ENCODE assay signal across 24 cellular contexts in genomic region chr1:248611883-248612282, GRCh38. TPM values are rescaled to one million over a fixed set of nuclear protein-coding genes. Genes with fewer than 3 reads are reported as not detected.
DNase-seq lines count a peak whose midpoint lies in the region; ATAC-seq and TF ChIP-seq lines count a peak whose summit lies in the region.
"Had no signal": no experiment of that assay in that cellular context is flagged by ENCODE, and none has a peak within 500 bp of the region (broad histone marks: within the 10 kb centered on the region; RNA-seq: fewer than 3 reads in every experiment).

No MANE protein-coding gene starts in this region.

- H3K4me1 Mint-ChIP-seq in MCF 10A (ENCODE audit: insufficient read depth, unreplicated experiment) = peaks cover 8% of the 10 kb centered on the region
- peaks cover 31% of the 10 kb centered on the region for H3K4me1 Mint-ChIP-seq in activated T-helper 2 cell treated with anti-CD3 and anti-CD28 coated beads, Interferon-gamma antibody, Interleukin-2, Interleukin-4, amounts not matched to agents 10 μg/mL and 5 μg/mL and 100 μg/mL, durations not matched to agents 14 hours and 24 hours and 36 hours (ENCODE audit: low read depth)
- H3K4me1 Mint-ChIP-seq: B cell, GM23338, natural killer cell had no signal

- TF ChIP-seq CTCF in MCF 10A (IDR thresholded peaks at IDR 0.05; ENCODE audit: unreplicated experiment) (no peak), breast epithelium (IDR thresholded peaks at IDR 0.05) (no peak)

- no peaks in the 10 kb centered on the region for H3K27me3 Mint-ChIP-seq in MCF 10A (ENCODE audit: insufficient read depth, unreplicated experiment)
- H3K27me3 Mint-ChIP-seq in activated T-helper 2 cell treated with anti-CD3 and anti-CD28 coated beads, Interferon-gamma antibody, Interleukin-2, Interleukin-4, amounts not matched to agents 10 μg/mL and 5 μg/mL and 100 μg/mL, durations not matched to agents 14 hours and 24 hours and 36 hours (ENCODE audit: low read depth) = no peaks in the 10 kb centered on the region
- H3K27me3 Mint-ChIP-seq: B cell had no signal

- CTCF ChIA-PET in MCF 10A (lab: Yijun Ruan, JAX) = interaction anchor here (0.8 to 3.6 kb wide), 7 partner anchors 11 to 383 kb away, joined by 3 to 30 read pairs (median 5); no protein-coding TSS in a partner anchor

- H3K36me3 Mint-ChIP-seq in MCF 10A (ENCODE audit: insufficient read depth, unreplicated experiment) = no peaks in the 10 kb centered on the region
- no peaks in the 10 kb centered on the region for H3K36me3 Mint-ChIP-seq in activated T-helper 2 cell treated with anti-CD3 and anti-CD28 coated beads, Interferon-gamma antibody, Interleukin-2, Interleukin-4, amounts not matched to agents 10 μg/mL and 5 μg/mL and 100 μg/mL, durations not matched to agents 14 hours and 24 hours and 36 hours (ENCODE audit: low read depth)
- H3K36me3 Mint-ChIP-seq: natural killer cell, T-cell had no signal

- no peaks in the 10 kb centered on the region for H3K4me1 ChIP-seq in breast epithelium
- H3K4me1 ChIP-seq: gastroesophageal sphincter, pancreas, sigmoid colon had no signal

- BruUV-seq in MCF 10A (replicated peaks; lab: Mats Ljungman, UMichigan) = no TSS peak

- DNase-seq in MCF 10A (ENCODE audit: unreplicated experiment) (peak; percentile 52), breast epithelium (ENCODE audit: low spot score in 2 of 2) (no peak), HT1080 (ENCODE audit: low read depth) (peak; percentile 57), NCI-H82 (lab: John Stamatoyannopoulos, UW) (no peak)
- no peak for DNase-seq in activated T-helper 2 cell treated with anti-CD3 and anti-CD28 coated beads, Interferon-gamma antibody, Interleukin-2, Interleukin-4, amounts not matched to agents 10 μg/mL and 5 μg/mL and 100 μg/mL, durations not matched to agents 14 hours and 24 hours and 36 hours (ENCODE audit: low spot score)
- DNase-seq in stimulated activated naive CD8-positive, alpha-beta T cell treated with anti-CD3 and anti-CD28 coated beads, Interleukin-15, Interleukin-2, amounts not matched to agents 100 U/mL and 50 U/mL, for 24 hours = peak; percentile 33
- DNase-seq: amniotic stem cell; central memory CD4-positive, alpha-beta T cell; GF-D8; left cardiac atrium; natural killer cell; NCI-H187 treated with DMSO at 0.1 percent for 48 hours; pancreas; SHP77; sigmoid colon; T-cell; WERI-Rb-1 had no signal

- no peak overlapping the region for H3K27ac ChIP-seq in breast epithelium
- H3K27ac ChIP-seq: gastroesophageal sphincter, pancreas, sigmoid colon, WERI-Rb-1 had no signal

- TF ChIP-seq POLR2A in breast epithelium (IDR thresholded peaks at IDR 0.05) = no peak

- intact Hi-C loops in MCF 10A (cut with micrococcal nuclease) = loop anchor here (1.0 kb wide), 1 partner anchor 208 kb away; no protein-coding TSS in a partner anchor
- intact Hi-C loops in breast epithelium (cut with DNase I; ENCODE audit: low total_unique reads) = no loop called here
- intact Hi-C loops in activated T-helper 2 cell treated with anti-CD3 and anti-CD28 coated beads, Interferon-gamma antibody, Interleukin-2, Interleukin-4, amounts not matched to agents 10 μg/mL and 5 μg/mL and 100 μg/mL, durations not matched to agents 14 hours and 24 hours and 36 hours (cut with micrococcal nuclease) = no loop called here

- no peak overlapping the region for H3K4me3 ChIP-seq in breast epithelium
- H3K4me3 ChIP-seq: gastroesophageal sphincter, GM23338, pancreas, sigmoid colon had no signal

- H3K27ac Mint-ChIP-seq in MCF 10A (ENCODE audit: low read depth, unreplicated experiment) = no peak overlapping the region
- H3K27ac Mint-ChIP-seq in activated T-helper 2 cell treated with anti-CD3 and anti-CD28 coated beads, Interferon-gamma antibody, Interleukin-2, Interleukin-4, amounts not matched to agents 10 μg/mL and 5 μg/mL and 100 μg/mL, durations not matched to agents 14 hours and 24 hours and 36 hours = peak overlapping the region; percentile 48
- H3K27ac Mint-ChIP-seq: B cell, GM23338, natural killer cell, T-cell had no signal

- no peaks in the 10 kb centered on the region for H3K36me3 ChIP-seq in breast epithelium
- H3K36me3 ChIP-seq: gastroesophageal sphincter, pancreas, sigmoid colon, WERI-Rb-1 had no signal

- no peak overlapping the region for H3K4me3 Mint-ChIP-seq in MCF 10A (ENCODE audit: unreplicated experiment)
- H3K4me3 Mint-ChIP-seq in activated T-helper 2 cell treated with anti-CD3 and anti-CD28 coated beads, Interferon-gamma antibody, Interleukin-2, Interleukin-4, amounts not matched to agents 10 μg/mL and 5 μg/mL and 100 μg/mL, durations not matched to agents 14 hours and 24 hours and 36 hours (ENCODE audit: low read depth) = no peak overlapping the region
- H3K4me3 Mint-ChIP-seq: B cell, GM23338, natural killer cell, T-cell had no signal

- H3K9me3 Mint-ChIP-seq in MCF 10A (ENCODE audit: unreplicated experiment) = no peaks in the 10 kb centered on the region
- no peaks in the 10 kb centered on the region for H3K9me3 Mint-ChIP-seq in activated T-helper 2 cell treated with anti-CD3 and anti-CD28 coated beads, Interferon-gamma antibody, Interleukin-2, Interleukin-4, amounts not matched to agents 10 μg/mL and 5 μg/mL and 100 μg/mL, durations not matched to agents 14 hours and 24 hours and 36 hours
- H3K9me3 Mint-ChIP-seq: natural killer cell, T-cell had no signal

- ATAC-seq in stimulated activated naive CD8-positive, alpha-beta T cell treated with anti-CD3 and anti-CD28 coated beads, Interleukin-15, Interleukin-2, amounts not matched to agents 100 U/mL and 50 U/mL, for 24 hours = peak; percentile 95
- no peak for ATAC-seq in HG02852 (IDR thresholded peaks at IDR 0.05; ENCODE audit: unreplicated experiment)
- ATAC-seq: esophagus mucosa, gastroesophageal sphincter, GM23338, left cardiac atrium, natural killer cell, pancreas had no signal

- H3K9me3 ChIP-seq in breast epithelium = no peaks in the 10 kb centered on the region
- H3K9me3 ChIP-seq: gastroesophageal sphincter, pancreas, sigmoid colon had no signal

- no peaks in the 10 kb centered on the region for H3K27me3 ChIP-seq in breast epithelium
- H3K27me3 ChIP-seq: gastroesophageal sphincter, sigmoid colon had no signal

- POLR2A ChIA-PET in MCF 10A (lab: Yijun Ruan, JAX) = no interaction called here

RNA-seq across cellular contexts. Expression of gene OR2T10, which starts 14.4 kb away (rescaled TPM):
- total RNA-seq in MCF 10A (2022) = not detected in 2 replicates
- not detected for total RNA-seq in breast epithelium
- total RNA-seq in HT1080 (2014; rRNA removed; shearing (Covaris generic)) = not detected in 2 replicates
- polyA plus RNA-seq in HT1080 (2015; cell fraction: cytosol; rRNA removed) = not detected in 2 replicates
- polyA plus RNA-seq in HT1080 (2015; cell fraction: nucleus; rRNA removed) = not detected in 2 replicates
- total RNA-seq in activated T-helper 2 cell treated with anti-CD3 and anti-CD28 coated beads, Interferon-gamma antibody, Interleukin-2, Interleukin-4, amounts not matched to agents 10 μg/mL and 5 μg/mL and 100 μg/mL, durations not matched to agents 14 hours and 24 hours and 36 hours = not detected in 2 replicates
- total RNA-seq: esophagus mucosa, gastroesophageal sphincter, GM23338, left cardiac atrium, mesenteric fat pad, natural killer cell, sigmoid colon, T-cell had no signal
- polyA plus RNA-seq: GM23338, thymus had no signal

RNA-seq across cellular contexts. Expression of gene OR2T11, which starts 23.0 kb away (rescaled TPM):
- not detected in 2 replicates for total RNA-seq in MCF 10A (2022)
- not detected for total RNA-seq in breast epithelium
- not detected in 2 replicates for total RNA-seq in HT1080 (2014; rRNA removed; shearing (Covaris generic))
- polyA plus RNA-seq in HT1080 (2015; cell fraction: cytosol; rRNA removed) = not detected in 2 replicates
- not detected in 2 replicates for polyA plus RNA-seq in HT1080 (2015; cell fraction: nucleus; rRNA removed)
- total RNA-seq in activated T-helper 2 cell treated with anti-CD3 and anti-CD28 coated beads, Interferon-gamma antibody, Interleukin-2, Interleukin-4, amounts not matched to agents 10 μg/mL and 5 μg/mL and 100 μg/mL, durations not matched to agents 14 hours and 24 hours and 36 hours = not detected in 2 replicates
- total RNA-seq: esophagus mucosa, gastroesophageal sphincter, GM23338, left cardiac atrium, mesenteric fat pad, natural killer cell, sigmoid colon, T-cell had no signal
- polyA plus RNA-seq: GM23338, sigmoid colon, thymus had no signal

RNA-seq across cellular contexts. Expression of gene OR2T35, which starts 33.2 kb away (rescaled TPM):
- total RNA-seq in MCF 10A (2022) (not detected in 2 replicates), breast epithelium (not detected)
- total RNA-seq in HT1080 (2014; rRNA removed; shearing (Covaris generic)) = not detected in 2 replicates
- not detected in 2 replicates for polyA plus RNA-seq in HT1080 (2015; cell fraction: cytosol; rRNA removed)
- not detected in 2 replicates for polyA plus RNA-seq in HT1080 (2015; cell fraction: nucleus; rRNA removed)
- total RNA-seq in activated T-helper 2 cell treated with anti-CD3 and anti-CD28 coated beads, Interferon-gamma antibody, Interleukin-2, Interleukin-4, amounts not matched to agents 10 μg/mL and 5 μg/mL and 100 μg/mL, durations not matched to agents 14 hours and 24 hours and 36 hours = not detected in 2 replicates
- total RNA-seq: esophagus mucosa, gastroesophageal sphincter, GM23338, left cardiac atrium, mesenteric fat pad, natural killer cell, pancreas, sigmoid colon, T-cell had no signal
- polyA plus RNA-seq: GM23338, pancreas, sigmoid colon, thymus had no signal

RNA-seq across cellular contexts. Expression of gene OR2T34, which starts 37.3 kb away (rescaled TPM):
- total RNA-seq in MCF 10A (2022) (not detected in 2 replicates), breast epithelium (not detected)
- not detected in 2 replicates for total RNA-seq in HT1080 (2014; rRNA removed; shearing (Covaris generic))
- polyA plus RNA-seq in HT1080 (2015; cell fraction: cytosol; rRNA removed) = not detected in 2 replicates
- polyA plus RNA-seq in HT1080 (2015; cell fraction: nucleus; rRNA removed) = not detected in 2 replicates
- total RNA-seq in activated T-helper 2 cell treated with anti-CD3 and anti-CD28 coated beads, Interferon-gamma antibody, Interleukin-2, Interleukin-4, amounts not matched to agents 10 μg/mL and 5 μg/mL and 100 μg/mL, durations not matched to agents 14 hours and 24 hours and 36 hours = not detected in 2 replicates
- total RNA-seq: esophagus mucosa, gastroesophageal sphincter, GM23338, left cardiac atrium, mesenteric fat pad, natural killer cell, pancreas, sigmoid colon, T-cell had no signal
- polyA plus RNA-seq: GM23338, pancreas, sigmoid colon had no signal

RNA-seq across cellular contexts. Expression of gene OR2T27, which starts 43.4 kb away (rescaled TPM):
- total RNA-seq in MCF 10A (2022) (not detected in 2 replicates), breast epithelium (not detected)
- total RNA-seq in HT1080 (2014; rRNA removed; shearing (Covaris generic)) = not detected in 2 replicates
- polyA plus RNA-seq in HT1080 (2015; cell fraction: cytosol; rRNA removed) = not detected in 2 replicates
- not detected in 2 replicates for polyA plus RNA-seq in HT1080 (2015; cell fraction: nucleus; rRNA removed)
- not detected in 2 replicates for total RNA-seq in activated T-helper 2 cell treated with anti-CD3 and anti-CD28 coated beads, Interferon-gamma antibody, Interleukin-2, Interleukin-4, amounts not matched to agents 10 μg/mL and 5 μg/mL and 100 μg/mL, durations not matched to agents 14 hours and 24 hours and 36 hours
- total RNA-seq: B cell, esophagus mucosa, gastroesophageal sphincter, GM23338, left cardiac atrium, mesenteric fat pad, natural killer cell, pancreas, sigmoid colon, T-cell had no signal
- polyA plus RNA-seq: GM23338, pancreas, sigmoid colon, thymus had no signal

Comparison
In these comparisons a context has a peak if more than half of its experiments do, and no peak if none do; other contexts are left out.
1. DNase-seq: peak in MCF 10A (single experiment), HT1080 (single experiment) and stimulated activated naive CD8-positive, alpha-beta T cell treated with anti-CD3 and anti-CD28 coated beads, Interleukin-15, Interleukin-2, amounts not matched to agents 100 U/mL and 50 U/mL, for 24 hours (single experiment); none in breast epithelium (0 of 2), activated T-helper 2 cell treated with anti-CD3 and anti-CD28 coated beads, Interferon-gamma antibody, Interleukin-2, Interleukin-4, amounts not matched to agents 10 μg/mL and 5 μg/mL and 100 μg/mL, durations not matched to agents 14 hours and 24 hours and 36 hours (single experiment) and NCI-H82 (single experiment).